In the genomic region with DNA sequence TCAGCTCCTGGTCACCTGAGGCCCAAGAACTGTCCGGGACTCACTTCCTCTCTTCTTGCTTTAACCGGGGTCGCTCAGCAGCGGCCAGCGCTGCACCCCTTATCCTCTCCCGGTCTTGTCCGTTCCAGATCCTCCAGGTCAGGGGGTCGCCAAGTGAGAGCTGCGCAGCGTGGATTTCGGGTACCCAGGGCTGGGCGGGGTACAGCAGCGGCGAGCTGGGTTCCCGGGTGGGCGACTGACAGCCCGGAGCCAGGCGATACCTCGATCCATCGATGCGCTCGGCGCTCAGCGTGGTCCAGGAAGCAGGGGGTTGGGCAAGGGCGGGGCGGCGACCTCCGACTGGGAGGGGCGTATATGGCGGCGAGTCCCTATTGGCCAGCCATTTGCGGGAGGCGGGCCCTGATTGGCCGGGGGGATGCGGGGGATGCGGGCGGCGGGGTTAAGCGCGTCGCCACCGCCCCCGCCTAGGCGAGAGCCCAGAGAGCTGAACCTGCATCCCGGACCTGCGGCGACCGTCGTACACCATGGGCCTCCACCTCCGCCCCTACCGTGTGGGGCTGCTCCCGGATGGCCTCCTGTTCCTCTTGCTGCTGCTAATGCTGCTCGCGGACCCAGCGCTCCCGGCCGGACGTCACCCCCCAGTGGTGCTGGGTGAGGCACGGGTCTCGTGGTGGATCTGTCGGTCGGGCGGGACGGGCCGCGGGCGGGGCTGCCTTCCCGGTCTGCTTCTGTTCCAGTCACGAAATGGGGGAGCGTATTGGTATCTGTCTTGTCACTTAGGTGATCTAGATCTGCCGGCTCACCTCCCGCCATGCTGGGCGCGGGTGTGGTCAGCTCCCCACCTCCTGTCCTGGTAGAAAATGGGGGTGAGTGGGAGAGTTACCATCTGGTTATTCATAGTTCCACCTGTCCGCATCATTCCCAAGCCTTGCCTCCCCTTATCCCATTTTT, we compare ENCODE assay signal across 1 cellular context.
TF ChIP-seq lines count a peak whose summit lies in the region.

A gene with protein sequence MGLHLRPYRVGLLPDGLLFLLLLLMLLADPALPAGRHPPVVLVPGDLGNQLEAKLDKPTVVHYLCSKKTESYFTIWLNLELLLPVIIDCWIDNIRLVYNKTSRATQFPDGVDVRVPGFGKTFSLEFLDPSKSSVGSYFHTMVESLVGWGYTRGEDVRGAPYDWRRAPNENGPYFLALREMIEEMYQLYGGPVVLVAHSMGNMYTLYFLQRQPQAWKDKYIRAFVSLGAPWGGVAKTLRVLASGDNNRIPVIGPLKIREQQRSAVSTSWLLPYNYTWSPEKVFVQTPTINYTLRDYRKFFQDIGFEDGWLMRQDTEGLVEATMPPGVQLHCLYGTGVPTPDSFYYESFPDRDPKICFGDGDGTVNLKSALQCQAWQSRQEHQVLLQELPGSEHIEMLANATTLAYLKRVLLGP (plus strand): TSS at position 471 of the 951 bp plus-strand sequence. CDS start 54 bp downstream, at position 525.

TF ChIP-seq in HepG2, 621 proteins besides CTCF, POLR2A, EP300 and RAD21 (continued from another document and continues in another):
- TF ChIP-seq, protein P1, sequence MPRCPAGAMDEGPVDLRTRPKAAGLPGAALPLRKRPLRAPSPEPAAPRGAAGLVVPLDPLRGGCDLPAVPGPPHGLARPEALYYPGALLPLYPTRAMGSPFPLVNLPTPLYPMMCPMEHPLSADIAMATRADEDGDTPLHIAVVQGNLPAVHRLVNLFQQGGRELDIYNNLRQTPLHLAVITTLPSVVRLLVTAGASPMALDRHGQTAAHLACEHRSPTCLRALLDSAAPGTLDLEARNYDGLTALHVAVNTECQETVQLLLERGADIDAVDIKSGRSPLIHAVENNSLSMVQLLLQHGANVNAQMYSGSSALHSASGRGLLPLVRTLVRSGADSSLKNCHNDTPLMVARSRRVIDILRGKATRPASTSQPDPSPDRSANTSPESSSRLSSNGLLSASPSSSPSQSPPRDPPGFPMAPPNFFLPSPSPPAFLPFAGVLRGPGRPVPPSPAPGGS (CRISPR knock-in tag; IDR thresholded peaks at IDR 0.05): no peak
- peak; percentile 37; the same call in 1 of the 2 replicates for TF ChIP-seq HNRNPL (IDR thresholded peaks at IDR 0.05; ENCODE audit: low read depth, low read length)
- no peak for TF ChIP-seq ATM (IDR thresholded peaks at IDR 0.05; ENCODE audit: borderline replicate concordance)
- TF ChIP-seq, protein P2, sequence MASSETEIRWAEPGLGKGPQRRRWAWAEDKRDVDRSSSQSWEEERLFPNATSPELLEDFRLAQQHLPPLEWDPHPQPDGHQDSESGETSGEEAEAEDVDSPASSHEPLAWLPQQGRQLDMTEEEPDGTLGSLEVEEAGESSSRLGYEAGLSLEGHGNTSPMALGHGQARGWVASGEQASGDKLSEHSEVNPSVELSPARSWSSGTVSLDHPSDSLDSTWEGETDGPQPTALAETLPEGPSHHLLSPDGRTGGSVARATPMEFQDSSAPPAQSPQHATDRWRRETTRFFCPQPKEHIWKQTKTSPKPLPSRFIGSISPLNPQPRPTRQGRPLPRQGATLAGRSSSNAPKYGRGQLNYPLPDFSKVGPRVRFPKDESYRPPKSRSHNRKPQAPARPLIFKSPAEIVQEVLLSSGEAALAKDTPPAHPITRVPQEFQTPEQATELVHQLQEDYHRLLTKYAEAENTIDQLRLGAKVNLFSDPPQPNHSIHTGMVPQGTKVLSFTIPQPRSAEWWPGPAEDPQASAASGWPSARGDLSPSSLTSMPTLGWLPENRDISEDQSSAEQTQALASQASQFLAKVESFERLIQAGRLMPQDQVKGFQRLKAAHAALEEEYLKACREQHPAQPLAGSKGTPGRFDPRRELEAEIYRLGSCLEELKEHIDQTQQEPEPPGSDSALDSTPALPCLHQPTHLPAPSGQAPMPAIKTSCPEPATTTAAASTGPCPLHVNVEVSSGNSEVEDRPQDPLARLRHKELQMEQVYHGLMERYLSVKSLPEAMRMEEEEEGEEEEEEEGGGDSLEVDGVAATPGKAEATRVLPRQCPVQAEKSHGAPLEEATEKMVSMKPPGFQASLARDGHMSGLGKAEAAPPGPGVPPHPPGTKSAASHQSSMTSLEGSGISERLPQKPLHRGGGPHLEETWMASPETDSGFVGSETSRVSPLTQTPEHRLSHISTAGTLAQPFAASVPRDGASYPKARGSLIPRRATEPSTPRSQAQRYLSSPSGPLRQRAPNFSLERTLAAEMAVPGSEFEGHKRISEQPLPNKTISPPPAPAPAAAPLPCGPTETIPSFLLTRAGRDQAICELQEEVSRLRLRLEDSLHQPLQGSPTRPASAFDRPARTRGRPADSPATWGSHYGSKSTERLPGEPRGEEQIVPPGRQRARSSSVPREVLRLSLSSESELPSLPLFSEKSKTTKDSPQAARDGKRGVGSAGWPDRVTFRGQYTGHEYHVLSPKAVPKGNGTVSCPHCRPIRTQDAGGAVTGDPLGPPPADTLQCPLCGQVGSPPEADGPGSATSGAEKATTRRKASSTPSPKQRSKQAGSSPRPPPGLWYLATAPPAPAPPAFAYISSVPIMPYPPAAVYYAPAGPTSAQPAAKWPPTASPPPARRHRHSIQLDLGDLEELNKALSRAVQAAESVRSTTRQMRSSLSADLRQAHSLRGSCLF (CRISPR knock-in tag; IDR thresholded peaks at IDR 0.05; ENCODE audit: borderline replicate concordance): no peak
- TF ChIP-seq, protein P3, sequence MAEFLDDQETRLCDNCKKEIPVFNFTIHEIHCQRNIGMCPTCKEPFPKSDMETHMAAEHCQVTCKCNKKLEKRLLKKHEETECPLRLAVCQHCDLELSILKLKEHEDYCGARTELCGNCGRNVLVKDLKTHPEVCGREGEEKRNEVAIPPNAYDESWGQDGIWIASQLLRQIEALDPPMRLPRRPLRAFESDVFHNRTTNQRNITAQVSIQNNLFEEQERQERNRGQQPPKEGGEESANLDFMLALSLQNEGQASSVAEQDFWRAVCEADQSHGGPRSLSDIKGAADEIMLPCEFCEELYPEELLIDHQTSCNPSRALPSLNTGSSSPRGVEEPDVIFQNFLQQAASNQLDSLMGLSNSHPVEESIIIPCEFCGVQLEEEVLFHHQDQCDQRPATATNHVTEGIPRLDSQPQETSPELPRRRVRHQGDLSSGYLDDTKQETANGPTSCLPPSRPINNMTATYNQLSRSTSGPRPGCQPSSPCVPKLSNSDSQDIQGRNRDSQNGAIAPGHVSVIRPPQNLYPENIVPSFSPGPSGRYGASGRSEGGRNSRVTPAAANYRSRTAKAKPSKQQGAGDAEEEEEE (CRISPR knock-in tag; IDR thresholded peaks at IDR 0.05; ENCODE audit: borderline replicate concordance): no peak
- TF ChIP-seq ZNF772 (CRISPR knock-in tag; IDR thresholded peaks at IDR 0.05): peak; percentile 94; the same call in 1 of the 2 replicates
- TF ChIP-seq CENPT (CRISPR knock-in tag; IDR thresholded peaks at IDR 0.05; ENCODE audit: low read depth): no peak
- peak; percentile 79 for TF ChIP-seq GATAD1 (CRISPR knock-in tag; IDR thresholded peaks at IDR 0.05)
- peak; percentile 42; the same call in 1 of the 2 replicates for TF ChIP-seq ZNF331 (CRISPR knock-in tag; IDR thresholded peaks at IDR 0.05)
- TF ChIP-seq, protein P4, sequence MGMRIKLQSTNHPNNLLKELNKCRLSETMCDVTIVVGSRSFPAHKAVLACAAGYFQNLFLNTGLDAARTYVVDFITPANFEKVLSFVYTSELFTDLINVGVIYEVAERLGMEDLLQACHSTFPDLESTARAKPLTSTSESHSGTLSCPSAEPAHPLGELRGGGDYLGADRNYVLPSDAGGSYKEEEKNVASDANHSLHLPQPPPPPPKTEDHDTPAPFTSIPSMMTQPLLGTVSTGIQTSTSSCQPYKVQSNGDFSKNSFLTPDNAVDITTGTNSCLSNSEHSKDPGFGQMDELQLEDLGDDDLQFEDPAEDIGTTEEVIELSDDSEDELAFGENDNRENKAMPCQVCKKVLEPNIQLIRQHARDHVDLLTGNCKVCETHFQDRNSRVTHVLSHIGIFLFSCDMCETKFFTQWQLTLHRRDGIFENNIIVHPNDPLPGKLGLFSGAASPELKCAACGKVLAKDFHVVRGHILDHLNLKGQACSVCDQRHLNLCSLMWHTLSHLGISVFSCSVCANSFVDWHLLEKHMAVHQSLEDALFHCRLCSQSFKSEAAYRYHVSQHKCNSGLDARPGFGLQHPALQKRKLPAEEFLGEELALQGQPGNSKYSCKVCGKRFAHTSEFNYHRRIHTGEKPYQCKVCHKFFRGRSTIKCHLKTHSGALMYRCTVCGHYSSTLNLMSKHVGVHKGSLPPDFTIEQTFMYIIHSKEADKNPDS (CRISPR knock-in tag; IDR thresholded peaks at IDR 0.05): no peak
- peak; percentile 53; the same call in 1 of the 2 replicates for TF ChIP-seq ZNF790 (CRISPR knock-in tag; IDR thresholded peaks at IDR 0.05; ENCODE audit: borderline replicate concordance)
- TF ChIP-seq, protein P5, sequence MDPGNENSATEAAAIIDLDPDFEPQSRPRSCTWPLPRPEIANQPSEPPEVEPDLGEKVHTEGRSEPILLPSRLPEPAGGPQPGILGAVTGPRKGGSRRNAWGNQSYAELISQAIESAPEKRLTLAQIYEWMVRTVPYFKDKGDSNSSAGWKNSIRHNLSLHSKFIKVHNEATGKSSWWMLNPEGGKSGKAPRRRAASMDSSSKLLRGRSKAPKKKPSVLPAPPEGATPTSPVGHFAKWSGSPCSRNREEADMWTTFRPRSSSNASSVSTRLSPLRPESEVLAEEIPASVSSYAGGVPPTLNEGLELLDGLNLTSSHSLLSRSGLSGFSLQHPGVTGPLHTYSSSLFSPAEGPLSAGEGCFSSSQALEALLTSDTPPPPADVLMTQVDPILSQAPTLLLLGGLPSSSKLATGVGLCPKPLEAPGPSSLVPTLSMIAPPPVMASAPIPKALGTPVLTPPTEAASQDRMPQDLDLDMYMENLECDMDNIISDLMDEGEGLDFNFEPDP (CRISPR knock-in tag; conservative IDR thresholded peaks at IDR 0.05): no peak
- TF ChIP-seq, protein P6, sequence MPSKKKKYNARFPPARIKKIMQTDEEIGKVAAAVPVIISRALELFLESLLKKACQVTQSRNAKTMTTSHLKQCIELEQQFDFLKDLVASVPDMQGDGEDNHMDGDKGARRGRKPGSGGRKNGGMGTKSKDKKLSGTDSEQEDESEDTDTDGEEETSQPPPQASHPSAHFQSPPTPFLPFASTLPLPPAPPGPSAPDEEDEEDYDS (CRISPR knock-in tag; IDR thresholded peaks at IDR 0.05): peak; percentile 75; the same call in 1 of the 2 replicates
- TF ChIP-seq, protein P7, sequence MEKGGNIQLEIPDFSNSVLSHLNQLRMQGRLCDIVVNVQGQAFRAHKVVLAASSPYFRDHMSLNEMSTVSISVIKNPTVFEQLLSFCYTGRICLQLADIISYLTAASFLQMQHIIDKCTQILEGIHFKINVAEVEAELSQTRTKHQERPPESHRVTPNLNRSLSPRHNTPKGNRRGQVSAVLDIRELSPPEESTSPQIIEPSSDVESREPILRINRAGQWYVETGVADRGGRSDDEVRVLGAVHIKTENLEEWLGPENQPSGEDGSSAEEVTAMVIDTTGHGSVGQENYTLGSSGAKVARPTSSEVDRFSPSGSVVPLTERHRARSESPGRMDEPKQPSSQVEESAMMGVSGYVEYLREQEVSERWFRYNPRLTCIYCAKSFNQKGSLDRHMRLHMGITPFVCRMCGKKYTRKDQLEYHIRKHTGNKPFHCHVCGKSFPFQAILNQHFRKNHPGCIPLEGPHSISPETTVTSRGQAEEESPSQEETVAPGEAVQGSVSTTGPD (CRISPR knock-in tag; IDR thresholded peaks at IDR 0.05): no peak
- TF ChIP-seq ETV6 (CRISPR knock-in tag; conservative IDR thresholded peaks at IDR 0.05): no peak
- TF ChIP-seq, protein P8, sequence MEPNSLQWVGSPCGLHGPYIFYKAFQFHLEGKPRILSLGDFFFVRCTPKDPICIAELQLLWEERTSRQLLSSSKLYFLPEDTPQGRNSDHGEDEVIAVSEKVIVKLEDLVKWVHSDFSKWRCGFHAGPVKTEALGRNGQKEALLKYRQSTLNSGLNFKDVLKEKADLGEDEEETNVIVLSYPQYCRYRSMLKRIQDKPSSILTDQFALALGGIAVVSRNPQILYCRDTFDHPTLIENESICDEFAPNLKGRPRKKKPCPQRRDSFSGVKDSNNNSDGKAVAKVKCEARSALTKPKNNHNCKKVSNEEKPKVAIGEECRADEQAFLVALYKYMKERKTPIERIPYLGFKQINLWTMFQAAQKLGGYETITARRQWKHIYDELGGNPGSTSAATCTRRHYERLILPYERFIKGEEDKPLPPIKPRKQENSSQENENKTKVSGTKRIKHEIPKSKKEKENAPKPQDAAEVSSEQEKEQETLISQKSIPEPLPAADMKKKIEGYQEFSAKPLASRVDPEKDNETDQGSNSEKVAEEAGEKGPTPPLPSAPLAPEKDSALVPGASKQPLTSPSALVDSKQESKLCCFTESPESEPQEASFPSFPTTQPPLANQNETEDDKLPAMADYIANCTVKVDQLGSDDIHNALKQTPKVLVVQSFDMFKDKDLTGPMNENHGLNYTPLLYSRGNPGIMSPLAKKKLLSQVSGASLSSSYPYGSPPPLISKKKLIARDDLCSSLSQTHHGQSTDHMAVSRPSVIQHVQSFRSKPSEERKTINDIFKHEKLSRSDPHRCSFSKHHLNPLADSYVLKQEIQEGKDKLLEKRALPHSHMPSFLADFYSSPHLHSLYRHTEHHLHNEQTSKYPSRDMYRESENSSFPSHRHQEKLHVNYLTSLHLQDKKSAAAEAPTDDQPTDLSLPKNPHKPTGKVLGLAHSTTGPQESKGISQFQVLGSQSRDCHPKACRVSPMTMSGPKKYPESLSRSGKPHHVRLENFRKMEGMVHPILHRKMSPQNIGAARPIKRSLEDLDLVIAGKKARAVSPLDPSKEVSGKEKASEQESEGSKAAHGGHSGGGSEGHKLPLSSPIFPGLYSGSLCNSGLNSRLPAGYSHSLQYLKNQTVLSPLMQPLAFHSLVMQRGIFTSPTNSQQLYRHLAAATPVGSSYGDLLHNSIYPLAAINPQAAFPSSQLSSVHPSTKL (CRISPR knock-in tag; IDR thresholded peaks at IDR 0.05): peak; percentile 57
- no peak for TF ChIP-seq MIXL1 (CRISPR knock-in tag; IDR thresholded peaks at IDR 0.05)
- no peak for TF ChIP-seq SNRNP70 (IDR thresholded peaks at IDR 0.05; ENCODE audit: low read depth, low read length)
- TF ChIP-seq, protein P9, sequence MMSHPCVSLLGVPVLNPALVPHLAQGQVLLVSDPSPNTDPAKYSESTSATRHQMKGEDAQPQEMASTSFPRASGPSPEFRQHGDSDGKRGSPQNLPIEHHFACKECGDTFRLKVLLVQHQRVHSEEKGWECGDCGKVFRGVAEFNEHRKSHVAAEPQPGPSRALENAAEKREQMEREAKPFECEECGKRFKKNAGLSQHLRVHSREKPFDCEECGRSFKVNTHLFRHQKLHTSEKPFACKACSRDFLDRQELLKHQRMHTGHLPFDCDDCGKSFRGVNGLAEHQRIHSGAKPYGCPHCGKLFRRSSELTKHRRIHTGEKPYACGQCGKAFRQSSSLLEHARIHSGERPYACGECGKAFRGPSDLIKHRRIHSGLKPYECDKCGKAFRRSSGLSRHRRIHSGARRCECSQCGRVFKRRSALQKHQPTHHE (CRISPR knock-in tag; IDR thresholded peaks at IDR 0.05; ENCODE audit: borderline replicate concordance): peak; percentile 89
- peak; percentile 90 for TF ChIP-seq ZNF776 (CRISPR knock-in tag; IDR thresholded peaks at IDR 0.05)
- TF ChIP-seq EZH2 (conservative IDR thresholded peaks at IDR 0.05; ENCODE audit: low read depth, low read length): no peak
- TF ChIP-seq ZNF451 (CRISPR knock-in tag; IDR thresholded peaks at IDR 0.05): peak; percentile 82
- TF ChIP-seq REPIN1 (CRISPR knock-in tag; IDR thresholded peaks at IDR 0.05; ENCODE audit: borderline replicate concordance, low read depth): peak; percentile 74
- TF ChIP-seq, protein P10, sequence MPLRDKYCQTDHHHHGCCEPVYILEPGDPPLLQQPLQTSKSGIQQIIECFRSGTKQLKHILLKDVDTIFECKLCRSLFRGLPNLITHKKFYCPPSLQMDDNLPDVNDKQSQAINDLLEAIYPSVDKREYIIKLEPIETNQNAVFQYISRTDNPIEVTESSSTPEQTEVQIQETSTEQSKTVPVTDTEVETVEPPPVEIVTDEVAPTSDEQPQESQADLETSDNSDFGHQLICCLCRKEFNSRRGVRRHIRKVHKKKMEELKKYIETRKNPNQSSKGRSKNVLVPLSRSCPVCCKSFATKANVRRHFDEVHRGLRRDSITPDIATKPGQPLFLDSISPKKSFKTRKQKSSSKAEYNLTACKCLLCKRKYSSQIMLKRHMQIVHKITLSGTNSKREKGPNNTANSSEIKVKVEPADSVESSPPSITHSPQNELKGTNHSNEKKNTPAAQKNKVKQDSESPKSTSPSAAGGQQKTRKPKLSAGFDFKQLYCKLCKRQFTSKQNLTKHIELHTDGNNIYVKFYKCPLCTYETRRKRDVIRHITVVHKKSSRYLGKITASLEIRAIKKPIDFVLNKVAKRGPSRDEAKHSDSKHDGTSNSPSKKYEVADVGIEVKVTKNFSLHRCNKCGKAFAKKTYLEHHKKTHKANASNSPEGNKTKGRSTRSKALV (CRISPR knock-in tag; IDR thresholded peaks at IDR 0.05): no peak
